8 cellular contexts compared by ENCODE assay signal in genomic region chr2:64865073-64865830, GRCh38.
DNase-seq lines count a peak whose midpoint lies in the region; ATAC-seq and TF ChIP-seq lines count a peak whose summit lies in the region.

No MANE protein-coding gene starts in this region.

- peaks cover 4 to 9% of the 10 kb centered on the region in 2 donors for H3K27me3 Mint-ChIP-seq in natural killer cell (ENCODE audit: low read depth in 2 of 2)

- H3K4me3 Mint-ChIP-seq in natural killer cell, result no peak overlapping the region

- H3K4me3 ChIP-seq in Peyer's patch (peak overlapping the region; percentile 46 to 76 (median 60)), fibroblast of pulmonary artery (replicated peaks; ENCODE audit: low read depth, low read length) (peak overlapping the region; percentile 52)

- DNase-seq in Ammon's horn (ENCODE audit: low spot score) (peak; percentile 78), Peyer's patch (peak; percentile 67 to 79 (median 78)), fibroblast of pulmonary artery (ENCODE audit: low read depth) (peak; percentile 74), natural killer cell (peak; percentile 64)
- peak; percentile 46 for DNase-seq in activated T-helper 9 cell treated with anti-CD3 and anti-CD28 coated beads, Interleukin-2, amount 50 U/mL, for 16 hours (ENCODE audit: low read depth)
- peak; percentile 34 to 76 (median 44) for DNase-seq in stimulated activated naive CD4-positive, alpha-beta T cell (lab: John Stamatoyannopoulos, UW)

- no peaks in the 10 kb centered on the region for H3K4me1 Mint-ChIP-seq in natural killer cell

- TF ChIP-seq CTCF in Peyer's patch (IDR thresholded peaks at IDR 0.05), result peak; percentile 63 to 97 (median 92)
- TF ChIP-seq CTCF in fibroblast of pulmonary artery (IDR thresholded peaks at IDR 0.05; ENCODE audit: low read length, missing control alignments), result peak; percentile 10
- peak; percentile 94 for TF ChIP-seq CTCF in natural killer cell (IDR thresholded peaks at IDR 0.05)

- no peak overlapping the region for H3K27ac Mint-ChIP-seq in natural killer cell

- intact Hi-C loops in natural killer cell (cut with micrococcal nuclease), result loop anchor here (1.0 to 2.0 kb wide), 4 partner anchors 219 to 534 kb away; no protein-coding TSS in a partner anchor

- peaks cover 0 to 13% (median 8%) of the 10 kb centered on the region in 4 donors for H3K4me1 ChIP-seq in Peyer's patch

- H3K36me3 Mint-ChIP-seq in natural killer cell, result no peaks in the 10 kb centered on the region

- H3K27me3 ChIP-seq in Peyer's patch, result no peaks in the 10 kb centered on the region

- H3K9me3 ChIP-seq in Peyer's patch, result no peaks in the 10 kb centered on the region

- H3K36me3 ChIP-seq in Peyer's patch, result no peaks in the 10 kb centered on the region

- H3K9me3 Mint-ChIP-seq in natural killer cell, result no peaks in the 10 kb centered on the region

- peak overlapping the region; percentile 57 to 83 (median 73) for H3K27ac ChIP-seq in Peyer's patch

- TF ChIP-seq POLR2A in Peyer's patch (IDR thresholded peaks at IDR 0.05), result no peak

- peak; percentile 68 for ATAC-seq in GM18907 (IDR thresholded peaks at IDR 0.05; ENCODE audit: unreplicated experiment)
- peak; percentile 48 for ATAC-seq in HG03442 (IDR thresholded peaks at IDR 0.05; ENCODE audit: unreplicated experiment)
- ATAC-seq in natural killer cell, result peak; percentile 84 to 88 (median 88)

Comparison
In these comparisons a context has a peak if more than half of its experiments do, and no peak if none do; other contexts are left out.
1. Peak in every context shown above with its lines: DNase-seq, ATAC-seq, H3K4me3 ChIP-seq and H3K27ac ChIP-seq.
2. CTCF ChIP-seq: peak in every context shown above with its lines; median percentile 94 in natural killer cell; 92 in Peyer's patch; 10 in fibroblast of pulmonary artery.